11 cellular contexts compared by ENCODE assay signal in the genomic region with DNA sequence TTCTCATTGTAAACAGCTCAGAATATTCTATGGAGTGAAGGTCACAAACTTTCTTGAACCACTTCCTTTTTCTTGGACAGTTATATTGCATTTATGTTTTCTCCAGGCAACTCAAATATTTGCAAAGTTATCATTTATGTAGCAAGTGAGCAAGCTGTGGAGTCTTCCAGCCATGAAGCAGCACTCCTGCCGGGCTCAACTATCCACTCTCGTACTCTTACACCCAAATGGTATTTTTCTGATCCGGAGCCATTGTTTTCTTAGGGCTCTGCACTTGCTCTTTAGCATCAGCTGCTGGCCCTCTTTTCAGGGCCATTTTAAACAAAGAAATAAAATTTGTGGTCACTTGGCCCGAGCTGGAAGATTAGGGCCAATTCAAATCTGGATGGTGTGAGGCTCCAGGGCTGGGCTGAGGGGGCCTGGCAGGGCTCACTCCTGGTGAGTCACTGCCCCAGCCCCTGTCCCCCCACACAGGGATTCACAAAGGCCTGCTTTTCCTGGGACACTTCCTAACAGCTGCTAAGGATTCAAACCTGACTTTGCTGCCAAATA. TPM values are rescaled to one million over a fixed set of nuclear protein-coding genes. Genes with fewer than 3 reads are reported as not detected.
DNase-seq lines count a peak whose midpoint lies in the region; ATAC-seq and TF ChIP-seq lines count a peak whose summit lies in the region.
"Had no signal": no experiment of that assay in that cellular context is flagged by ENCODE, and none has a peak within 500 bp of the region (broad histone marks: within the 10 kb centered on the region; RNA-seq: fewer than 3 reads in every experiment).

No MANE protein-coding gene starts in this region.

- H3K4me3 ChIP-seq in AG10803 (ENCODE audit: low read length) = no peak overlapping the region
- no peak overlapping the region for H3K4me3 ChIP-seq in muscle layer of colon (ENCODE audit: low read depth in 1 of 2, low read length in 2 of 2)

- H3K9ac ChIP-seq in muscle layer of colon (ENCODE audit: low read length) = no peak overlapping the region

- H3K27ac ChIP-seq in muscle layer of colon (ENCODE audit: low read depth, low read length) = peak overlapping the region; percentile 10

- no peaks in the 10 kb centered on the region for H3K27me3 ChIP-seq in muscle layer of colon (ENCODE audit: control insufficient read depth in 1 of 2, insufficient read depth in 2 of 2, low read length in 2 of 2)

- in situ Hi-C loops in KBM-7 (cut with MboI; ENCODE audit: low pct_unique_long_range_greater_than_20kb, low sequenced_read_pairs) = no loop called here

- H3K4me3 Mint-ChIP-seq in chondrocyte (ENCODE audit: unreplicated experiment) = no peak overlapping the region

- TF ChIP-seq CTCF in AG10803 (conservative IDR thresholded peaks at IDR 0.05; ENCODE audit: low read length) (no peak), chondrocyte (IDR thresholded peaks at IDR 0.05) (no peak)

- peaks cover 36% of the 10 kb centered on the region for H3K4me1 Mint-ChIP-seq in chondrocyte (ENCODE audit: low read depth)

- no peaks in the 10 kb centered on the region for H3K36me3 ChIP-seq in muscle layer of colon (ENCODE audit: insufficient read depth, low read length)

- DNase-seq in AG10803 (ENCODE audit: low read depth) (peak; percentile 47), KBM-7 (peak; percentile 25), chondrocyte (ENCODE audit: low spot score) (no peak), NCI-H526 treated with DMSO at 0.1 percent for 48 hours (lab: John Stamatoyannopoulos, UW) (no peak), RKO (ENCODE audit: low spot score) (no peak)
- DNase-seq: amniotic stem cell, GDM1, NCI-H526 had no signal

- peaks cover 5% of the 10 kb centered on the region for H3K36me3 Mint-ChIP-seq in chondrocyte (ENCODE audit: low read depth)

- no peaks in the 10 kb centered on the region for H3K27me3 Mint-ChIP-seq in chondrocyte (ENCODE audit: low read depth)

- H3K9me3 ChIP-seq in muscle layer of colon (ENCODE audit: low read length) = no peaks in the 10 kb centered on the region

- no peak for ATAC-seq in HG03045 (IDR thresholded peaks at IDR 0.05; ENCODE audit: unreplicated experiment)
- no peak for ATAC-seq in HG02870 (IDR thresholded peaks at IDR 0.05; ENCODE audit: unreplicated experiment)

- peak overlapping the region; percentile 64 for H3K27ac Mint-ChIP-seq in chondrocyte (ENCODE audit: unreplicated experiment)

- H3K9me3 Mint-ChIP-seq in chondrocyte (ENCODE audit: low read depth) = peaks cover 5% of the 10 kb centered on the region

- H3K4me1 ChIP-seq in muscle layer of colon (ENCODE audit: insufficient read depth, low read length) = peaks cover 47% of the 10 kb centered on the region

RNA-seq across cellular contexts. Expression of a gene that starts 19.7 kb away (rescaled TPM):
- 21.4 to 22.3 TPM (median 22.0 TPM) in 3 replicates for total RNA-seq in chondrocyte

RNA-seq across cellular contexts. Expression of a gene that starts 38.1 kb away (rescaled TPM):
- total RNA-seq in chondrocyte = 30.9 to 38.9 TPM (median 33.4 TPM) in 3 replicates

Comparison
In these comparisons a context has a peak if more than half of its experiments do, and no peak if none do; other contexts are left out.
1. DNase-seq: peak in AG10803 (single experiment) and KBM-7 (single experiment); none in chondrocyte (single experiment), NCI-H526 treated with DMSO at 0.1 percent for 48 hours (single experiment) and RKO (single experiment).